10 cellular contexts compared by ENCODE assay signal in genomic region chr3:197030379-197031314, GRCh38. TPM values are rescaled to one million over a fixed set of nuclear protein-coding genes. Genes with fewer than 3 reads are reported as not detected.
A peak's percentile ranks its signal among the peaks of the same experiment; 100 is the strongest.
DNase-seq lines count a peak whose midpoint lies in the region; ATAC-seq, FAIRE-seq and TF ChIP-seq lines count a peak whose summit lies in the region.
"Had no signal": no experiment of that assay in that cellular context is flagged by ENCODE, and none has a peak within 500 bp of the region (broad histone marks: within the 10 kb centered on the region; RNA-seq: fewer than 3 reads in every experiment).

No MANE protein-coding gene starts in this region.

- TF ChIP-seq POLR2A in stomach (IDR thresholded peaks at IDR 0.05): no peak

- no peak for FAIRE-seq in pancreas (lab: Jason Lieb, UNC)
- FAIRE-seq: islet of Langerhans had no signal

- H3K9me3 ChIP-seq in stomach (no peaks in the 10 kb centered on the region), pancreas (no peaks in the 10 kb centered on the region)

- 71 to 83% (median 81%) methylated on average over 24 to 31 of the region's 33 CpGs for WGBS in stomach, 5 donors
- WGBS in pancreas, 2 donors: 70 to 88% methylated on average over 31 of the region's 33 CpGs

- ATAC-seq in activated CD4-positive, alpha-beta T cell treated with anti-CD3 and anti-CD28 coated beads for 36 hours: no peak
- ATAC-seq in pancreas: no peak
- ATAC-seq in GM21423 (IDR thresholded peaks at IDR 0.05; ENCODE audit: unreplicated experiment): no peak

- no peaks in the 10 kb centered on the region for H3K36me3 Mint-ChIP-seq in activated CD4-positive, alpha-beta T cell treated with anti-CD3 and anti-CD28 coated beads for 36 hours (ENCODE audit: low read depth)

- no peaks in the 10 kb centered on the region for H3K27me3 Mint-ChIP-seq in activated CD4-positive, alpha-beta T cell treated with anti-CD3 and anti-CD28 coated beads for 36 hours

- TF ChIP-seq CTCF in stomach (IDR thresholded peaks at IDR 0.05): no peak
- TF ChIP-seq CTCF in pancreas (IDR thresholded peaks at IDR 0.05): no peak

- H3K27ac ChIP-seq in stomach: peak overlapping the region in 3 of 5 donors; percentile 9 to 51 (median 42)
- H3K27ac ChIP-seq in pancreas: no peak overlapping the region

- H3K4me3 ChIP-seq in stomach (no peak overlapping the region), pancreas (peak overlapping the region in 1 of 4 donors; percentile 75)

- H3K27me3 ChIP-seq in stomach: peaks cover 0 to 42% (median 12%) of the 10 kb centered on the region in 3 donors
- no peaks in the 10 kb centered on the region for H3K27me3 ChIP-seq in pancreas

- no peaks in the 10 kb centered on the region for H3K36me3 ChIP-seq in stomach
- no peaks in the 10 kb centered on the region for H3K36me3 ChIP-seq in pancreas

- CTCF ChIA-PET in activated CD4-positive, alpha-beta T cell treated with anti-CD3 and anti-CD28 coated beads for 36 hours (lab: Charles Lee): interaction anchor here (0.6 to 4.4 kb wide), 13 partner anchors 10 to 471 kb away, joined by 3 to 29 read pairs (median 3); no protein-coding TSS in a partner anchor

- H3K4me1 ChIP-seq in stomach (peaks cover 13 to 33% (median 23%) of the 10 kb centered on the region in 4 donors), pancreas (no peaks in the 10 kb centered on the region)

- H3K4me3 Mint-ChIP-seq in activated CD4-positive, alpha-beta T cell treated with anti-CD3 and anti-CD28 coated beads for 36 hours: peak overlapping the region; percentile 28

- H3K9me3 Mint-ChIP-seq in activated CD4-positive, alpha-beta T cell treated with anti-CD3 and anti-CD28 coated beads for 36 hours (ENCODE audit: low read depth): no peaks in the 10 kb centered on the region

- POLR2A ChIA-PET in activated CD4-positive, alpha-beta T cell treated with anti-CD3 and anti-CD28 coated beads for 36 hours (lab: Charles Lee): interaction anchor here (0.5 to 0.6 kb wide), 2 partner anchors 10 to 156 kb away, joined by 5 to 10 read pairs; no protein-coding TSS in a partner anchor

- no peak overlapping the region for H3K27ac Mint-ChIP-seq in activated CD4-positive, alpha-beta T cell treated with anti-CD3 and anti-CD28 coated beads for 36 hours

- DNase-seq in activated CD4-positive, alpha-beta T cell treated with anti-CD3 and anti-CD28 coated beads for 36 hours: no peak
- no peak for DNase-seq in activated CD4-positive, alpha-beta T cell treated with anti-CD3 and anti-CD28 coated beads for 4 hours
- DNase-seq in amniotic epithelial cell (ENCODE audit: low read depth): peak; percentile 52
- peak; percentile 22 for DNase-seq in hepatic stellate cell (ENCODE audit: low spot score)
- no peak for DNase-seq in stomach
- DNase-seq in NCI-H526 (lab: John Stamatoyannopoulos, UW): no peak
- DNase-seq in pancreas: no peak
- DNase-seq: cerebellar nuclear complex had no signal

- intact Hi-C loops in activated CD4-positive, alpha-beta T cell treated with anti-CD3 and anti-CD28 coated beads for 36 hours (cut with DNase I, micrococcal nuclease): no loop called here
- intact Hi-C loops in stomach (cut with DNase I; ENCODE audit: low total_unique reads) (no loop called here), pancreas (cut with DNase I) (no loop called here)

- peaks cover 18% of the 10 kb centered on the region for H3K4me1 Mint-ChIP-seq in activated CD4-positive, alpha-beta T cell treated with anti-CD3 and anti-CD28 coated beads for 36 hours

- no peak for TF ChIP-seq EP300 in stomach (IDR thresholded peaks at IDR 0.05)

RNA-seq across cellular contexts. Expression of gene MELTF, which starts 1.0 kb away (rescaled TPM):
- 1 to 10 TPM; 3.7 to 4.3 TPM for total RNA-seq in activated CD4-positive, alpha-beta T cell treated with anti-CD3 and anti-CD28 coated beads for 36 hours
- total RNA-seq in stomach: 1 to 10 TPM in 3 of 5 donors, under 1 TPM in 2; 0.45 to 4.4 (median 3.5) TPM
- polyA plus RNA-seq in stomach: 1 to 10 TPM in 2 of 3 donors, under 1 TPM in 1; 0.76 to 1.8 (median 1.3) TPM
- total RNA-seq in pancreas: 10 to 100 TPM in 2 of 6 donors, 1 to 10 TPM in 4; 2.9 to 21.7 (median 6.8) TPM
- 1 to 10 TPM; 3.0 to 9.0 TPM for polyA plus RNA-seq in pancreas

Comparison
In these comparisons a context has a peak if more than half of its experiments do, and no peak if none do; other contexts are left out.
1. DNase-seq: peak in amniotic epithelial cell (single experiment) and hepatic stellate cell (single experiment); none in activated CD4-positive, alpha-beta T cell treated with anti-CD3 and anti-CD28 coated beads for 36 hours (single experiment), activated CD4-positive, alpha-beta T cell treated with anti-CD3 and anti-CD28 coated beads for 4 hours (0 of 2), stomach (single experiment), NCI-H526 (0 of 2) and pancreas (0 of 6).
2. H3K27ac ChIP-seq: peak in stomach (3 of 5); none in pancreas (0 of 4).